In genomic region chr1:67853704-67854103, GRCh38 we compare ENCODE assay signal across 8 cellular contexts. TPM values are rescaled to one million over a fixed set of nuclear protein-coding genes. Genes with fewer than 3 reads are reported as not detected.
DNase-seq lines count a peak whose midpoint lies in the region; ATAC-seq, FAIRE-seq and TF ChIP-seq lines count a peak whose summit lies in the region.

No MANE protein-coding gene starts in this region.

- H3K9ac ChIP-seq in NT2/D1 (ENCODE audit: insufficient read length, low read depth) (no peak overlapping the region), colonic mucosa (ENCODE audit: low read depth in 2 of 2, low read length in 2 of 2) (no peak overlapping the region)

- intact Hi-C loops in colonic mucosa (cut with DNase I) (loop anchor here (5.0 to 10.0 kb wide), 3 partner anchors 161 to 489 kb away; no protein-coding TSS in a partner anchor), lower lobe of right lung (cut with DNase I) (no loop called here)

- H3K9me3 ChIP-seq in NT2/D1 (ENCODE audit: insufficient read depth, low read length) (no peaks in the 10 kb centered on the region), colonic mucosa (no peaks in the 10 kb centered on the region), lower lobe of right lung (no peaks in the 10 kb centered on the region)

- no peaks in the 10 kb centered on the region for H3K27me3 ChIP-seq in NT2/D1 (ENCODE audit: insufficient read depth, insufficient read length)
- no peaks in the 10 kb centered on the region for H3K27me3 ChIP-seq in colonic mucosa
- no peaks in the 10 kb centered on the region for H3K27me3 ChIP-seq in lower lobe of right lung (ENCODE audit: low read depth)

- ATAC-seq in lower lobe of right lung (peak; percentile 61 to 66), HG03432 (IDR thresholded peaks at IDR 0.05; ENCODE audit: unreplicated experiment) (no peak)

- no peaks in the 10 kb centered on the region for H3K36me3 ChIP-seq in NT2/D1 (ENCODE audit: insufficient read depth, insufficient read length, low read length)
- H3K36me3 ChIP-seq in colonic mucosa, result no peaks in the 10 kb centered on the region
- H3K36me3 ChIP-seq in lower lobe of right lung, result no peaks in the 10 kb centered on the region

- no peaks in the 10 kb centered on the region for H3K4me1 ChIP-seq in NT2/D1 (ENCODE audit: insufficient read depth, insufficient read length)
- peaks cover 4% of the 10 kb centered on the region for H3K4me1 ChIP-seq in colonic mucosa
- peaks cover 9% of the 10 kb centered on the region for H3K4me1 ChIP-seq in lower lobe of right lung

- H3K27ac ChIP-seq in colonic mucosa (no peak overlapping the region), lower lobe of right lung (no peak overlapping the region)

- TF ChIP-seq CTCF in colonic mucosa (IDR thresholded peaks at IDR 0.05), result peak; percentile 63
- peak; percentile 67 for TF ChIP-seq CTCF in lower lobe of right lung (IDR thresholded peaks at IDR 0.05)

- H3K4me3 ChIP-seq in NT2/D1 (ENCODE audit: insufficient read length, low read depth) (no peak overlapping the region), colonic mucosa (no peak overlapping the region), lower lobe of right lung (no peak overlapping the region)

- FAIRE-seq in HTR-8/SVneo (lab: Jason Lieb, UNC) (no peak), GM12891 (lab: Jason Lieb, UNC) (no peak)

- TF ChIP-seq POLR2A in GM12891 (IDR thresholded peaks at IDR 0.05; ENCODE audit: low read depth, low read length), result no peak

- DNase-seq in EH (ENCODE audit: low read depth) (peak; percentile 87), HTR-8/SVneo (ENCODE audit: insufficient read length, low spot score) (peak; percentile 72), NT2/D1 (ENCODE audit: low read depth, low spot score) (peak; percentile 98), colonic mucosa (peak; percentile 62), lower lobe of right lung (peak; percentile 48), GM12891 (ENCODE audit: insufficient read length, low spot score) (no peak), activated T-cell treated with anti-CD3 and anti-CD28 coated beads for 4 hours (no peak)

TF ChIP-seq in GM12891, 5 proteins besides CTCF, POLR2A, EP300 and RAD21:
- no peak for TF ChIP-seq SPI1 (IDR thresholded peaks at IDR 0.05; ENCODE audit: low read depth, low read length)

RNA-seq across cellular contexts. Expression of gene GNG12, which starts 20.4 kb away (rescaled TPM):
- total RNA-seq in colonic mucosa (100 to 1,000 TPM in 1 of 2 donors, 10 to 100 TPM in 1; 77.1 to 131 TPM), lower lobe of right lung (43.3 TPM)
- polyA plus RNA-seq in GM12891 (2012; ENCODE audit: low read depth, missing spikeins), result not detected

Comparison
In these comparisons a context has a peak if more than half of its experiments do, and no peak if none do; other contexts are left out.
1. DNase-seq: peak in EH (single experiment), HTR-8/SVneo (single experiment), NT2/D1 (single experiment), colonic mucosa (single experiment) and lower lobe of right lung (single experiment); none in GM12891 (single experiment) and activated T-cell treated with anti-CD3 and anti-CD28 coated beads for 4 hours (single experiment).